Comparison of ENCODE assay signal across 8 cellular contexts in the genomic region with DNA sequence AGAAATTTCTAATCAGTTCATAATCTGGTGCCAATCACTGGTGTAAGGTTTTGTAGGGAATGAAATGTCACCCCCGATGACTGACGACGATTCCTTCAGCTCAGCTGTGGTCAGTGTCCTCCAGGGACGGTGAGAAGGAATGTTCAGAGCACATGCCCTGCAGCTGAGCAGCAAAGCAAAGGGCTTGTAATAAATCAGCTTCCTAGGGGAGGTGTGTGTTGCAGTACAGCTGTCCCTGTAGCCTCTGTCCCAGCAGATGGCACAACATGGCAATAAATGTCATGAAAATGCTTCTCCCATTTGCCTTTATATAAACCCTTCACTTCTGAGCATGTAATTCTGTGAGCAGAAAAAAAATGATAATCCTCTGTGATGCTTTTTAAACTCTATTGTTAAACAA.
DNase-seq lines count a peak whose midpoint lies in the region; ATAC-seq and TF ChIP-seq lines count a peak whose summit lies in the region.

No MANE protein-coding gene starts in this region.

- no peaks in the 10 kb centered on the region for H4K20me1 ChIP-seq in MM.1S (ENCODE audit: insufficient read depth, low read length)

- DNase-seq in A172 (ENCODE audit: low spot score) (peak; percentile 56), H7 (peak; percentile 27), OCI-M1 (lab: John Stamatoyannopoulos, UW) (peak; percentile 23), foreskin fibroblast (peak; percentile 59 to 80), MM.1S (no peak), putamen (ENCODE audit: low spot score) (no peak)
- no peak for DNase-seq in activated CD8-positive, alpha-beta memory T cell treated with anti-CD3 and anti-CD28 coated beads for 24 hours

- H3K27me3 ChIP-seq in H7 (ENCODE audit: control insufficient read depth, insufficient read depth, low read length) (no peaks in the 10 kb centered on the region), MM.1S (replicated peaks; ENCODE audit: insufficient read depth, low read length) (no peaks in the 10 kb centered on the region)

- no peak for ATAC-seq in HG03378 (IDR thresholded peaks at IDR 0.05; ENCODE audit: unreplicated experiment)

- no peak overlapping the region for H3K4me2 ChIP-seq in MM.1S (ENCODE audit: low read depth, low read length)

- no peak overlapping the region for H3K27ac ChIP-seq in MM.1S (ENCODE audit: low read length)

- H3K4me1 ChIP-seq in MM.1S (ENCODE audit: low read length), result no peaks in the 10 kb centered on the region

- no peaks in the 10 kb centered on the region for H3K36me3 ChIP-seq in H7 (replicated peaks; ENCODE audit: control insufficient read depth, insufficient read depth, low read length)
- no peaks in the 10 kb centered on the region for H3K36me3 ChIP-seq in MM.1S (replicated peaks; ENCODE audit: insufficient read depth, low read length)

- no peaks in the 10 kb centered on the region for H3K79me2 ChIP-seq in MM.1S (ENCODE audit: low read length)

- TF ChIP-seq CTCF in foreskin fibroblast (IDR thresholded peaks at IDR 0.05; ENCODE audit: low read depth, low read length), result peak; percentile 15
- TF ChIP-seq CTCF in MM.1S (IDR thresholded peaks at IDR 0.05; ENCODE audit: low read length), result no peak

- no peaks in the 10 kb centered on the region for H3F3A ChIP-seq in MM.1S (ENCODE audit: insufficient read depth, low read length)

- H3K9me3 ChIP-seq in MM.1S (replicated peaks; ENCODE audit: insufficient read depth, low read length), result no peaks in the 10 kb centered on the region

- H3K4me3 ChIP-seq in H7 (ENCODE audit: insufficient read depth, low read depth, low read length) (no peak overlapping the region), foreskin fibroblast (ENCODE audit: low read depth in 1 of 2, low read length in 2 of 2) (no peak overlapping the region), MM.1S (ENCODE audit: low read length) (no peak overlapping the region)

- H2AFZ ChIP-seq in MM.1S (ENCODE audit: low read length), result no peak overlapping the region

- no peak overlapping the region for H3K9ac ChIP-seq in MM.1S (ENCODE audit: low read length)

- no peaks in the 10 kb centered on the region for H3K9me2 ChIP-seq in MM.1S (replicated peaks; ENCODE audit: insufficient read depth, low read length)

Comparison
In these comparisons a context has a peak if more than half of its experiments do, and no peak if none do; other contexts are left out.
1. DNase-seq: peak in A172 (single experiment), H7 (single experiment), OCI-M1 (single experiment) and foreskin fibroblast (2 of 2); none in activated CD8-positive, alpha-beta memory T cell treated with anti-CD3 and anti-CD28 coated beads for 24 hours (single experiment), MM.1S (single experiment) and putamen (single experiment).